Comparison of ENCODE assay signal across 13 cellular contexts in the genomic region with DNA sequence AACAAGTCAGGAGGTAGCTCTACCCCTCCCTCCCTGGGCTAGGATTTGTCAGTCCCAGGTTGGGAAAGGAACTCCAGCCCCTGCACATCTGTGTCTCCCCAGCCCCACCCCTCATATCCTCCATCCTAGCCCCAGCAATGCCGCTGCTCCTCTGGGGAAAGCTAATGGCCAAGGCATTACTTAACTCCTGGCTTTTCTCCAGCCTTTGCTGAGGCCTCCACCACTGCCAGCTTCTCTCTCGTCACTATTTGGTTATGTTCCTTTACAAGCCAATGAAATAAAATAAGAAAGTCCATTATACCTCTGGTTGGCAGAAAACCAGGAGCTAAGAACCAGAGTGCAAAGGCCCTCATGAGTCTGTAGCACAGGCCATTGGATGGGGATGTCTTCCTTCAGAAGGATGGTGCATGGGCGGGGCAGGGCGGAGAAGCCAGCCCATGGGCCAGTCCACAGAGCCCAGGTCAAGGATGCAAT.
DNase-seq lines count a peak whose midpoint lies in the region; ATAC-seq and TF ChIP-seq lines count a peak whose summit lies in the region.
"Had no signal": no experiment of that assay in that cellular context is flagged by ENCODE, and none has a peak within 500 bp of the region (broad histone marks: within the 10 kb centered on the region; RNA-seq: fewer than 3 reads in every experiment).

No MANE protein-coding gene starts in this region.

- H3K27ac ChIP-seq in tibial nerve: peak overlapping the region in 1 of 4 donors; percentile 16
- H3K27ac ChIP-seq: SK-N-MC, suprapubic skin had no signal

- peak; percentile 76 for ATAC-seq in left ventricle myocardium superior

- peak in 1 of 2 donors; percentile 35 for TF ChIP-seq EP300 in tibial nerve (IDR thresholded peaks at IDR 0.05)

- DNase-seq in NCI-H82 (lab: John Stamatoyannopoulos, UW) (peak; percentile 60), NCI-H82 treated with DMSO at 0.1 percent for 48 hours (lab: John Stamatoyannopoulos, UW; ENCODE audit: unreplicated experiment) (no peak), astrocyte of the spinal cord (ENCODE audit: low read depth, low spot score) (peak; percentile 72), left ventricle myocardium superior (peak; percentile 71), tibial nerve (ENCODE audit: low spot score in 2 of 2) (peak; percentile 21 to 49), D341Med (ENCODE audit: low spot score) (no peak), HuH-7.5 (ENCODE audit: low spot score) (no peak)
- DNase-seq in activated CD4-positive, alpha-beta T cell treated with anti-CD3 and anti-CD28 coated beads, Interleukin-2, amount 50 U/mL, for 1 hour: no peak
- DNase-seq: activated CD4-positive, alpha-beta T cell treated with anti-CD3 and anti-CD28 coated beads for 1 hour; NCI-H748 treated with DMSO at 0.1 percent for 48 hours; retina had no signal

- peaks cover 0 to 37% (median 6%) of the 10 kb centered on the region in 4 donors for H3K4me1 ChIP-seq in tibial nerve

- no peaks in the 10 kb centered on the region for H3K9me3 ChIP-seq in tibial nerve
- H3K9me3 ChIP-seq: suprapubic skin had no signal

- no peaks in the 10 kb centered on the region for H3K27me3 ChIP-seq in tibial nerve
- H3K27me3 ChIP-seq: suprapubic skin had no signal

- in situ Hi-C loops in astrocyte of the spinal cord (cut with HindIII; ENCODE audit: low sequenced_read_pairs): no loop called here

- H3K4me3 ChIP-seq in astrocyte of the spinal cord (ENCODE audit: low read depth, low read length): no peak overlapping the region
- no peak overlapping the region for H3K4me3 ChIP-seq in tibial nerve
- H3K4me3 ChIP-seq: SK-N-MC, suprapubic skin had no signal

- no peaks in the 10 kb centered on the region for H3K36me3 ChIP-seq in tibial nerve
- H3K36me3 ChIP-seq: suprapubic skin had no signal

- intact Hi-C loops in left ventricle myocardium superior (cut with micrococcal nuclease): no loop called here

- no peak for TF ChIP-seq POLR2A in tibial nerve (IDR thresholded peaks at IDR 0.05)

- WGBS in tibial nerve, 2 donors: 48 to 64% methylated on average over 4 of the region's 4 CpGs

- no peak for TF ChIP-seq CTCF in astrocyte of the spinal cord (IDR thresholded peaks at IDR 0.05; ENCODE audit: low read depth, low read length)
- no peak for TF ChIP-seq CTCF in tibial nerve (IDR thresholded peaks at IDR 0.05)

Comparison
In these comparisons a context has a peak if more than half of its experiments do, and no peak if none do; other contexts are left out.
1. DNase-seq: peak in NCI-H82 (single experiment), astrocyte of the spinal cord (single experiment), left ventricle myocardium superior (single experiment) and tibial nerve (2 of 2); none in NCI-H82 treated with DMSO at 0.1 percent for 48 hours (single experiment), activated CD4-positive, alpha-beta T cell treated with anti-CD3 and anti-CD28 coated beads, Interleukin-2, amount 50 U/mL, for 1 hour (single experiment), D341Med (single experiment) and HuH-7.5 (single experiment).